Comparison of ENCODE assay signal across 8 cellular contexts in genomic region chr1:109240158-109241152, GRCh38. TPM values are rescaled to one million over a fixed set of nuclear protein-coding genes. Genes with fewer than 3 reads are reported as not detected.
DNase-seq lines count a peak whose midpoint lies in the region; ATAC-seq and TF ChIP-seq lines count a peak whose summit lies in the region.

No MANE protein-coding gene starts in this region.

- DNase-seq in EL (peak; percentile 83), NCI-H2107 treated with DMSO at 0.1 percent for 48 hours (lab: John Stamatoyannopoulos, UW; ENCODE audit: unreplicated experiment) (peak; percentile 24), cerebellar cortex (ENCODE audit: low spot score) (peak; percentile 65), right lobe of liver (peak in 1 of 3 donors; percentile 55), upper lobe of left lung (peak; percentile 25 to 90)
- DNase-seq in activated effector memory CD4-positive, alpha-beta T cell treated with anti-CD3 and anti-CD28 coated beads, Interleukin-2, amount 50 U/mL, for 16 hours: no peak

- 26% methylated on average over 10 of the region's 26 CpGs for WGBS in right lobe of liver (ENCODE audit: insufficient coverage, low coverage, low lambda C conversion rate, missing lambda C conversion rate)
- 28 to 32% methylated on average over 7 to 21 of the region's 26 CpGs for WGBS in upper lobe of left lung, 2 donors

- H3K9me3 ChIP-seq in right lobe of liver: no peaks in the 10 kb centered on the region
- no peaks in the 10 kb centered on the region for H3K9me3 ChIP-seq in upper lobe of left lung

- TF ChIP-seq POLR2A in right lobe of liver (IDR thresholded peaks at IDR 0.05): no peak
- no peak for TF ChIP-seq POLR2A in upper lobe of left lung (IDR thresholded peaks at IDR 0.05)

- intact Hi-C loops in right lobe of liver (cut with DNase I): no loop called here

- H3K36me3 ChIP-seq in right lobe of liver (peaks cover 5 to 37% (median 21%) of the 10 kb centered on the region in 4 donors), upper lobe of left lung (peaks cover 28 to 41% (median 35%) of the 10 kb centered on the region in 4 donors)

- TF ChIP-seq CTCF in right lobe of liver (IDR thresholded peaks at IDR 0.05): no peak
- TF ChIP-seq CTCF in upper lobe of left lung (IDR thresholded peaks at IDR 0.05): no peak

- peak; percentile 52 to 73 (median 58) for ATAC-seq in right lobe of liver
- ATAC-seq in upper lobe of left lung (ENCODE audit: low FRiP score in 2 of 2): peak; percentile 56 to 61
- no peak for ATAC-seq in HG02588 (IDR thresholded peaks at IDR 0.05; ENCODE audit: unreplicated experiment)
- no peak for ATAC-seq in HG03108 (IDR thresholded peaks at IDR 0.05; ENCODE audit: unreplicated experiment)

- H3K27me3 ChIP-seq in right lobe of liver (no peaks in the 10 kb centered on the region), upper lobe of left lung (no peaks in the 10 kb centered on the region)

- H3K27ac ChIP-seq in right lobe of liver: no peak overlapping the region
- peak overlapping the region in 3 of 4 donors; percentile 13 to 58 (median 46) for H3K27ac ChIP-seq in upper lobe of left lung

- H3K4me3 ChIP-seq in right lobe of liver (no peak overlapping the region), upper lobe of left lung (no peak overlapping the region)

- H3K4me1 ChIP-seq in right lobe of liver (peaks cover 0 to 9% (median under 1%) of the 10 kb centered on the region in 4 donors), upper lobe of left lung (peaks cover 15 to 25% (median 21%) of the 10 kb centered on the region in 4 donors)

- TF ChIP-seq EP300 in upper lobe of left lung (IDR thresholded peaks at IDR 0.05): no peak

RNA-seq across cellular contexts. Expression of gene CELSR2, which starts 8.9 kb away (rescaled TPM):
- 1 to 10 TPM; 1.3 to 3.3 (median 3.0) TPM for total RNA-seq in right lobe of liver
- 10 to 100 TPM in 2 of 6 donors, 1 to 10 TPM in 4; 5.9 to 27.2 (median 8.8) TPM for total RNA-seq in upper lobe of left lung

RNA-seq across cellular contexts. Expression of gene SARS1, which starts 26.7 kb away (rescaled TPM):
- total RNA-seq in right lobe of liver: 100 to 1,000 TPM in 2 of 6 experiments, 10 to 100 TPM in 4; 73.5 to 123 (median 91.6) TPM
- total RNA-seq in upper lobe of left lung: 100 to 1,000 TPM; 126 to 212 (median 160) TPM

RNA-seq across cellular contexts. Expression of gene PSRC1, which starts 42.5 kb away (rescaled TPM):
- total RNA-seq in right lobe of liver: 1 to 10 TPM in 5 of 6 experiments, under 1 TPM in 1; 0.70 to 3.4 (median 1.5) TPM
- 10 to 100 TPM in 2 of 6 donors, 1 to 10 TPM in 4; 1.5 to 16.8 (median 4.9) TPM for total RNA-seq in upper lobe of left lung

Comparison
In these comparisons a context has a peak if more than half of its experiments do, and no peak if none do; other contexts are left out.
1. ATAC-seq: peak in right lobe of liver (4 of 4) and upper lobe of left lung (2 of 2); none in HG02588 (single experiment) and HG03108 (single experiment).
2. H3K27ac ChIP-seq: peak in upper lobe of left lung (3 of 4); none in right lobe of liver (0 of 3).